ENCODE assay signal across 1 cellular context in the genomic region with DNA sequence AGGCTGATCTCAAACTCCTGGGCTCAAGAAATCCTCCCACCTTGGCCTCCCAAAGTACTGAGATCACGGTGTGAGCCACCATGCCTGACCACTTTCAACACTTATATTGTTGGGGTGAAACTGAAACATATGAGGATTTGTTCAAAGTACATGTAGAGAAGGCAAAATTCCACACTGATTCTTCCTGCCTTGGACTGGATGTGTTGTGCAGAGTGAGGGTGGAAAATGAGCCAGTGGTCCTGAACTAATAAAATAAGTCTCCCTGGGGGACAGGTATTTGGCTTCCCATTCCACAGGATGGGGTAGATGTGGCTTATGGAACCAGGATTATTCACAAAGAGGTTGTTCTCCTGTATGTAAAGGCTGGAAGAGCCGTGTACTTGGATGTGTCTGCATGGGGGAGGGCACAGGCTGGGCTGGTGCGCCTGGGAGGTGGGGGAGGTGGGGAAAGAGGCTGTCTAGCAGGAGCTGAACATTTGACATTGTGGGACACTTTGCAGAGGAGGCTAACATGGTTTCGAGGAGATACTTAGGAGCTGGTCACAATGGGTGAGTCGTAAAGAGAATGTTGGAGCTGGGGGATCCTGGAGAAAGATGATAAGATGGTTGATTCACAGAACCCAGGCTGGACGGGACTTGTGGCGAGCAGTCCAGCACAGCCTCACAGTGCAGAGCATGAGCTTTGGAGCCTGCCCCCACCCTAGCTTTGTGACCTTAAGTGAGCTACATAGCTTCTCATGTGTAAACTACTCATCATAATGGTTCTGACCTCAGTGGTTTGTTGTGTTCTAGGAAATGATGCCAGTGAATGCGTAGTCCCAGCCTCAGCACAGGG.
TF ChIP-seq lines count a peak whose summit lies in the region.

A gene (plus strand): TSS at position 804 of the 835 bp plus-strand sequence. CDS start 708 bp downstream, outside the sequence.

TF ChIP-seq in K562, 482 proteins besides CTCF, POLR2A, EP300 and RAD21 (continued from another document and continues in another):
- TF ChIP-seq, protein P1, sequence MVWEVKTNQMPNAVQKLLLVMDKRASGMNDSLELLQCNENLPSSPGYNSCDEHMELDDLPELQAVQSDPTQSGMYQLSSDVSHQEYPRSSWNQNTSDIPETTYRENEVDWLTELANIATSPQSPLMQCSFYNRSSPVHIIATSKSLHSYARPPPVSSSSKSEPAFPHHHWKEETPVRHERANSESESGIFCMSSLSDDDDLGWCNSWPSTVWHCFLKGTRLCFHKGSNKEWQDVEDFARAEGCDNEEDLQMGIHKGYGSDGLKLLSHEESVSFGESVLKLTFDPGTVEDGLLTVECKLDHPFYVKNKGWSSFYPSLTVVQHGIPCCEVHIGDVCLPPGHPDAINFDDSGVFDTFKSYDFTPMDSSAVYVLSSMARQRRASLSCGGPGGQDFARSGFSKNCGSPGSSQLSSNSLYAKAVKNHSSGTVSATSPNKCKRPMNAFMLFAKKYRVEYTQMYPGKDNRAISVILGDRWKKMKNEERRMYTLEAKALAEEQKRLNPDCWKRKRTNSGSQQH (CRISPR knock-in tag; IDR thresholded peaks at IDR 0.05): peak; percentile 48; the same call in 1 of the 2 replicates
- TF ChIP-seq TEAD1 (CRISPR knock-in tag; IDR thresholded peaks at IDR 0.05): 0 out of 4 replicates have a peak, but pooled peaks of 1 of the 2 experiments have one; percentile 5
- TF ChIP-seq SP2 (IDR thresholded peaks at IDR 0.05; ENCODE audit: extremely low read depth, low read depth, low read length, poor library complexity, severe bottlenecking): no peak
- TF ChIP-seq, protein P2, sequence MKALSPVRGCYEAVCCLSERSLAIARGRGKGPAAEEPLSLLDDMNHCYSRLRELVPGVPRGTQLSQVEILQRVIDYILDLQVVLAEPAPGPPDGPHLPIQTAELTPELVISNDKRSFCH (CRISPR knock-in tag; IDR thresholded peaks at IDR 0.05): no peak
- TF ChIP-seq, protein P2 (tag; IDR thresholded peaks at IDR 0.05): peak; percentile 82
- TF ChIP-seq, protein P3, sequence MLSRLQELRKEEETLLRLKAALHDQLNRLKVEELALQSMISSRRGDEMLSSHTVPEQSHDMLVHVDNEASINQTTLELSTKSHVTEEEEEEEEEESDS (CRISPR knock-in tag; IDR thresholded peaks at IDR 0.05): no peak
- TF ChIP-seq, protein P4, sequence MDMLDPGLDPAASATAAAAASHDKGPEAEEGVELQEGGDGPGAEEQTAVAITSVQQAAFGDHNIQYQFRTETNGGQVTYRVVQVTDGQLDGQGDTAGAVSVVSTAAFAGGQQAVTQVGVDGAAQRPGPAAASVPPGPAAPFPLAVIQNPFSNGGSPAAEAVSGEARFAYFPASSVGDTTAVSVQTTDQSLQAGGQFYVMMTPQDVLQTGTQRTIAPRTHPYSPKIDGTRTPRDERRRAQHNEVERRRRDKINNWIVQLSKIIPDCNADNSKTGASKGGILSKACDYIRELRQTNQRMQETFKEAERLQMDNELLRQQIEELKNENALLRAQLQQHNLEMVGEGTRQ (CRISPR knock-in tag; IDR thresholded peaks at IDR 0.05): no peak
- TF ChIP-seq KLF6 (CRISPR knock-in tag; IDR thresholded peaks at IDR 0.05; ENCODE audit: borderline replicate concordance): no peak
- TF ChIP-seq MAZ (CRISPR knock-in tag; conservative IDR thresholded peaks at IDR 0.05 in 1 of 2, IDR thresholded peaks at IDR 0.05 in 1 of 2): peak in 1 of 2 experiments; percentile 80; a peak in 3 of 4 replicates
- TF ChIP-seq ZNF134 (CRISPR knock-in tag; conservative IDR thresholded peaks at IDR 0.05): no peak
- TF ChIP-seq CBX3 (IDR thresholded peaks at IDR 0.05; ENCODE audit: borderline replicate concordance in 1 of 2, low read length in 2 of 2): peak in 1 of 2 experiments; percentile 27; a peak in 1 of 3 replicates
- TF ChIP-seq, protein P5, sequence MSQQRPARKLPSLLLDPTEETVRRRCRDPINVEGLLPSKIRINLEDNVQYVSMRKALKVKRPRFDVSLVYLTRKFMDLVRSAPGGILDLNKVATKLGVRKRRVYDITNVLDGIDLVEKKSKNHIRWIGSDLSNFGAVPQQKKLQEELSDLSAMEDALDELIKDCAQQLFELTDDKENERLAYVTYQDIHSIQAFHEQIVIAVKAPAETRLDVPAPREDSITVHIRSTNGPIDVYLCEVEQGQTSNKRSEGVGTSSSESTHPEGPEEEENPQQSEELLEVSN (IDR thresholded peaks at IDR 0.05; ENCODE audit: borderline replicate concordance in 1 of 2, extremely low read depth in 1 of 2, insufficient read depth in 1 of 2, insufficient read length in 1 of 2, low read depth in 1 of 2, low read length in 1 of 2, poor library complexity in 1 of 2, severe bottlenecking in 1 of 2): peak; percentile 23 to 72
- peak; percentile 8; the same call in 1 of the 2 replicates for TF ChIP-seq ETV1 (tag; conservative IDR thresholded peaks at IDR 0.05; ENCODE audit: low read depth)
- TF ChIP-seq, protein P6, sequence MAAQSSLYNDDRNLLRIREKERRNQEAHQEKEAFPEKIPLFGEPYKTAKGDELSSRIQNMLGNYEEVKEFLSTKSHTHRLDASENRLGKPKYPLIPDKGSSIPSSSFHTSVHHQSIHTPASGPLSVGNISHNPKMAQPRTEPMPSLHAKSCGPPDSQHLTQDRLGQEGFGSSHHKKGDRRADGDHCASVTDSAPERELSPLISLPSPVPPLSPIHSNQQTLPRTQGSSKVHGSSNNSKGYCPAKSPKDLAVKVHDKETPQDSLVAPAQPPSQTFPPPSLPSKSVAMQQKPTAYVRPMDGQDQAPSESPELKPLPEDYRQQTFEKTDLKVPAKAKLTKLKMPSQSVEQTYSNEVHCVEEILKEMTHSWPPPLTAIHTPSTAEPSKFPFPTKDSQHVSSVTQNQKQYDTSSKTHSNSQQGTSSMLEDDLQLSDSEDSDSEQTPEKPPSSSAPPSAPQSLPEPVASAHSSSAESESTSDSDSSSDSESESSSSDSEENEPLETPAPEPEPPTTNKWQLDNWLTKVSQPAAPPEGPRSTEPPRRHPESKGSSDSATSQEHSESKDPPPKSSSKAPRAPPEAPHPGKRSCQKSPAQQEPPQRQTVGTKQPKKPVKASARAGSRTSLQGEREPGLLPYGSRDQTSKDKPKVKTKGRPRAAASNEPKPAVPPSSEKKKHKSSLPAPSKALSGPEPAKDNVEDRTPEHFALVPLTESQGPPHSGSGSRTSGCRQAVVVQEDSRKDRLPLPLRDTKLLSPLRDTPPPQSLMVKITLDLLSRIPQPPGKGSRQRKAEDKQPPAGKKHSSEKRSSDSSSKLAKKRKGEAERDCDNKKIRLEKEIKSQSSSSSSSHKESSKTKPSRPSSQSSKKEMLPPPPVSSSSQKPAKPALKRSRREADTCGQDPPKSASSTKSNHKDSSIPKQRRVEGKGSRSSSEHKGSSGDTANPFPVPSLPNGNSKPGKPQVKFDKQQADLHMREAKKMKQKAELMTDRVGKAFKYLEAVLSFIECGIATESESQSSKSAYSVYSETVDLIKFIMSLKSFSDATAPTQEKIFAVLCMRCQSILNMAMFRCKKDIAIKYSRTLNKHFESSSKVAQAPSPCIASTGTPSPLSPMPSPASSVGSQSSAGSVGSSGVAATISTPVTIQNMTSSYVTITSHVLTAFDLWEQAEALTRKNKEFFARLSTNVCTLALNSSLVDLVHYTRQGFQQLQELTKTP (IDR thresholded peaks at IDR 0.05; ENCODE audit: low read depth in 1 of 2, partially characterized antibody in 2 of 2): peak in 1 of 2 experiments; percentile 22
- no peak for TF ChIP-seq TFAM (CRISPR knock-in tag; conservative IDR thresholded peaks at IDR 0.05)
- TF ChIP-seq ZNF589 (CRISPR knock-in tag; IDR thresholded peaks at IDR 0.05; ENCODE audit: low read depth): peak; percentile 69; the same call in 1 of the 2 replicates
- TF ChIP-seq MECOM (CRISPR knock-in tag; IDR thresholded peaks at IDR 0.05): peak; percentile 74
- TF ChIP-seq, protein P7, sequence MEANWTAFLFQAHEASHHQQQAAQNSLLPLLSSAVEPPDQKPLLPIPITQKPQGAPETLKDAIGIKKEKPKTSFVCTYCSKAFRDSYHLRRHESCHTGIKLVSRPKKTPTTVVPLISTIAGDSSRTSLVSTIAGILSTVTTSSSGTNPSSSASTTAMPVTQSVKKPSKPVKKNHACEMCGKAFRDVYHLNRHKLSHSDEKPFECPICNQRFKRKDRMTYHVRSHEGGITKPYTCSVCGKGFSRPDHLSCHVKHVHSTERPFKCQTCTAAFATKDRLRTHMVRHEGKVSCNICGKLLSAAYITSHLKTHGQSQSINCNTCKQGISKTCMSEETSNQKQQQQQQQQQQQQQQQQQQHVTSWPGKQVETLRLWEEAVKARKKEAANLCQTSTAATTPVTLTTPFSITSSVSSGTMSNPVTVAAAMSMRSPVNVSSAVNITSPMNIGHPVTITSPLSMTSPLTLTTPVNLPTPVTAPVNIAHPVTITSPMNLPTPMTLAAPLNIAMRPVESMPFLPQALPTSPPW (CRISPR knock-in tag; IDR thresholded peaks at IDR 0.05): peak; percentile 55
- no peak for TF ChIP-seq HEY1 (CRISPR knock-in tag; IDR thresholded peaks at IDR 0.05; ENCODE audit: borderline replicate concordance)
- peak; percentile 37 for TF ChIP-seq ZNF766 (CRISPR knock-in tag; conservative IDR thresholded peaks at IDR 0.05)
- TF ChIP-seq, protein P8, sequence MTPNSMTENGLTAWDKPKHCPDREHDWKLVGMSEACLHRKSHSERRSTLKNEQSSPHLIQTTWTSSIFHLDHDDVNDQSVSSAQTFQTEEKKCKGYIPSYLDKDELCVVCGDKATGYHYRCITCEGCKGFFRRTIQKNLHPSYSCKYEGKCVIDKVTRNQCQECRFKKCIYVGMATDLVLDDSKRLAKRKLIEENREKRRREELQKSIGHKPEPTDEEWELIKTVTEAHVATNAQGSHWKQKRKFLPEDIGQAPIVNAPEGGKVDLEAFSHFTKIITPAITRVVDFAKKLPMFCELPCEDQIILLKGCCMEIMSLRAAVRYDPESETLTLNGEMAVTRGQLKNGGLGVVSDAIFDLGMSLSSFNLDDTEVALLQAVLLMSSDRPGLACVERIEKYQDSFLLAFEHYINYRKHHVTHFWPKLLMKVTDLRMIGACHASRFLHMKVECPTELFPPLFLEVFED (CRISPR knock-in tag; conservative IDR thresholded peaks at IDR 0.05): 0 out of 2 replicates have a peak, but pooled peaks have one; percentile 69
- no peak for TF ChIP-seq PTRF (tag; IDR thresholded peaks at IDR 0.05)
- no peak for TF ChIP-seq BHLHE40 (IDR thresholded peaks at IDR 0.05; ENCODE audit: low read length)
- peak; percentile 71 for TF ChIP-seq ZFP36 (IDR thresholded peaks at IDR 0.05; ENCODE audit: low read depth, low read length, partially characterized antibody)
- TF ChIP-seq RAD51 (IDR thresholded peaks at IDR 0.05; ENCODE audit: borderline replicate concordance, low read depth): no peak
- TF ChIP-seq ESRRA (IDR thresholded peaks at IDR 0.05; ENCODE audit: borderline replicate concordance, low read depth): 0 out of 2 replicates have a peak, but pooled peaks have one; percentile 8
- TF ChIP-seq ZNF311 (CRISPR knock-in tag; IDR thresholded peaks at IDR 0.05): peak; percentile 42; the same call in 1 of the 2 replicates
- TF ChIP-seq, protein P9, sequence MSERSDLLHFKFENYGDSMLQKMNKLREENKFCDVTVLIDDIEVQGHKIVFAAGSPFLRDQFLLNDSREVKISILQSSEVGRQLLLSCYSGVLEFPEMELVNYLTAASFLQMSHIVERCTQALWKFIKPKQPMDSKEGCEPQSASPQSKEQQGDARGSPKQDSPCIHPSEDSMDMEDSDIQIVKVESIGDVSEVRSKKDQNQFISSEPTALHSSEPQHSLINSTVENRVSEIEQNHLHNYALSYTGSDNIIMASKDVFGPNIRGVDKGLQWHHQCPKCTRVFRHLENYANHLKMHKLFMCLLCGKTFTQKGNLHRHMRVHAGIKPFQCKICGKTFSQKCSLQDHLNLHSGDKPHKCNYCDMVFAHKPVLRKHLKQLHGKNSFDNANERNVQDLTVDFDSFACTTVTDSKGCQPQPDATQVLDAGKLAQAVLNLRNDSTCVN (CRISPR knock-in tag; IDR thresholded peaks at IDR 0.05): 0 out of 2 replicates have a peak, but pooled peaks have one; percentile 61
- TF ChIP-seq, protein P10, sequence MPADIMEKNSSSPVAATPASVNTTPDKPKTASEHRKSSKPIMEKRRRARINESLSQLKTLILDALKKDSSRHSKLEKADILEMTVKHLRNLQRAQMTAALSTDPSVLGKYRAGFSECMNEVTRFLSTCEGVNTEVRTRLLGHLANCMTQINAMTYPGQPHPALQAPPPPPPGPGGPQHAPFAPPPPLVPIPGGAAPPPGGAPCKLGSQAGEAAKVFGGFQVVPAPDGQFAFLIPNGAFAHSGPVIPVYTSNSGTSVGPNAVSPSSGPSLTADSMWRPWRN (IDR thresholded peaks at IDR 0.05; ENCODE audit: low read depth): peak; percentile 8; the same call in 1 of the 2 replicates
- peak; percentile 47 for TF ChIP-seq RBBP5 (IDR thresholded peaks at IDR 0.05; ENCODE audit: borderline replicate concordance, insufficient read depth, low read length, poor library complexity, severe bottlenecking)
- TF ChIP-seq ARID1B (IDR thresholded peaks at IDR 0.05): no peak
- no peak for TF ChIP-seq ZNF133 (CRISPR knock-in tag; IDR thresholded peaks at IDR 0.05)
- no peak for TF ChIP-seq TAF9B (IDR thresholded peaks at IDR 0.05; ENCODE audit: partially characterized antibody)
- TF ChIP-seq PHF20 (IDR thresholded peaks at IDR 0.05; ENCODE audit: partially characterized antibody): no peak
- TF ChIP-seq SPI1 (IDR thresholded peaks at IDR 0.05; ENCODE audit: borderline replicate concordance, low read depth, low read length): no peak
- peak; percentile 65 to 71; a peak in 2 of 4 replicates for TF ChIP-seq TBL1XR1 (IDR thresholded peaks at IDR 0.05; ENCODE audit: low read length in 2 of 2)
- TF ChIP-seq SOX6 (IDR thresholded peaks at IDR 0.05): peak; percentile 57; the same call in 1 of the 2 replicates
- TF ChIP-seq TAF1 (IDR thresholded peaks at IDR 0.05; ENCODE audit: control insufficient read depth, extremely low read depth, insufficient read depth, low read length, severe bottlenecking): peak; percentile 46
- peak; percentile 49; the same call in 1 of the 2 replicates for TF ChIP-seq CXXC5 (CRISPR knock-in tag; IDR thresholded peaks at IDR 0.05)
- TF ChIP-seq, protein P11, sequence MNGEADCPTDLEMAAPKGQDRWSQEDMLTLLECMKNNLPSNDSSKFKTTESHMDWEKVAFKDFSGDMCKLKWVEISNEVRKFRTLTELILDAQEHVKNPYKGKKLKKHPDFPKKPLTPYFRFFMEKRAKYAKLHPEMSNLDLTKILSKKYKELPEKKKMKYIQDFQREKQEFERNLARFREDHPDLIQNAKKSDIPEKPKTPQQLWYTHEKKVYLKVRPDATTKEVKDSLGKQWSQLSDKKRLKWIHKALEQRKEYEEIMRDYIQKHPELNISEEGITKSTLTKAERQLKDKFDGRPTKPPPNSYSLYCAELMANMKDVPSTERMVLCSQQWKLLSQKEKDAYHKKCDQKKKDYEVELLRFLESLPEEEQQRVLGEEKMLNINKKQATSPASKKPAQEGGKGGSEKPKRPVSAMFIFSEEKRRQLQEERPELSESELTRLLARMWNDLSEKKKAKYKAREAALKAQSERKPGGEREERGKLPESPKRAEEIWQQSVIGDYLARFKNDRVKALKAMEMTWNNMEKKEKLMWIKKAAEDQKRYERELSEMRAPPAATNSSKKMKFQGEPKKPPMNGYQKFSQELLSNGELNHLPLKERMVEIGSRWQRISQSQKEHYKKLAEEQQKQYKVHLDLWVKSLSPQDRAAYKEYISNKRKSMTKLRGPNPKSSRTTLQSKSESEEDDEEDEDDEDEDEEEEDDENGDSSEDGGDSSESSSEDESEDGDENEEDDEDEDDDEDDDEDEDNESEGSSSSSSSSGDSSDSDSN (IDR thresholded peaks at IDR 0.05; ENCODE audit: borderline replicate concordance in 1 of 2, low read depth in 2 of 2, low read length in 2 of 2): 0 out of 4 replicates have a peak, but pooled peaks of 1 of the 2 experiments have one; percentile 15
- no peak for TF ChIP-seq TCF7L2 (IDR thresholded peaks at IDR 0.05; ENCODE audit: low read depth, low read length)
- TF ChIP-seq FOXA3 (CRISPR knock-in tag; conservative IDR thresholded peaks at IDR 0.05 in 1 of 2, IDR thresholded peaks at IDR 0.05 in 1 of 2): 0 out of 4 replicates have a peak, but pooled peaks of 1 of the 2 experiments have one; percentile 67
- peak in 1 of 2 experiments; percentile 30; a peak in 3 of 4 replicates for TF ChIP-seq NRF1 (conservative IDR thresholded peaks at IDR 0.05 in 1 of 2, IDR thresholded peaks at IDR 0.05 in 1 of 2)
